8 cellular contexts compared by ENCODE assay signal in genomic region chr4:83235645-83236133, GRCh38. TPM values are rescaled to one million over a fixed set of nuclear protein-coding genes. Genes with fewer than 3 reads are reported as not detected.
A peak's percentile ranks its signal among the peaks of the same experiment; 100 is the strongest.
DNase-seq lines count a peak whose midpoint lies in the region; ATAC-seq lines count a peak whose summit lies in the region.
"Not testable (repeated sequence)": the region's sequence is repeated elsewhere in the genome, so short reads cannot be mapped to it uniquely, and the experiment has no call there.

No MANE protein-coding gene starts in this region.

- peak overlapping the region in 6 of 8 donors; percentile 2 to 76 (median 56) for H3K27ac Mint-ChIP-seq in CD8-positive, alpha-beta memory T cell
- peak overlapping the region; percentile 74 for H3K27ac Mint-ChIP-seq in activated T-helper 17 cell treated with anti-CD3 and anti-CD28 coated beads, Interleukin-2, amount 50 U/mL, for 72 hours
- peak overlapping the region; percentile 15 for H3K27ac Mint-ChIP-seq in stimulated activated effector memory CD8-positive, alpha-beta T cell treated with anti-CD3 and anti-CD28 coated beads, Interleukin-12 subunit alpha, Interleukin-12 subunit beta, amount 100 ng/mL, for 72 hours

- H3K36me3 Mint-ChIP-seq in CD8-positive, alpha-beta memory T cell; stimulated activated effector memory CD8-positive, alpha-beta T cell treated with anti-CD3 and anti-CD28 coated beads, Interleukin-12 subunit alpha, Interleukin-12 subunit beta, amount 100 ng/mL, for 72 hours: not testable (repeated sequence)
- H3K36me3 Mint-ChIP-seq in activated T-helper 17 cell treated with anti-CD3 and anti-CD28 coated beads, Interleukin-2, amount 50 U/mL, for 72 hours (ENCODE audit: low read depth): peaks cover 14% of the 10 kb centered on the region

- H3K9me3 ChIP-seq in CD8-positive, alpha-beta memory T cell (ENCODE audit: low read length): not testable (repeated sequence)

- peaks cover 52% of the 10 kb centered on the region for H3K4me1 ChIP-seq in CD8-positive, alpha-beta memory T cell (ENCODE audit: insufficient read depth, low read length)

- ATAC-seq in GM18858 (IDR thresholded peaks at IDR 0.05; ENCODE audit: unreplicated experiment) (peak; percentile 29), HG02610 (IDR thresholded peaks at IDR 0.05; ENCODE audit: unreplicated experiment) (peak; percentile 34)
- ATAC-seq in activated T-helper 17 cell treated with anti-CD3 and anti-CD28 coated beads, Interleukin-2, amount 50 U/mL, for 72 hours (replicated peaks): peak; percentile 65
- peak; percentile 77 for ATAC-seq in stimulated activated effector memory CD8-positive, alpha-beta T cell treated with anti-CD3 and anti-CD28 coated beads, Interleukin-12 subunit alpha, Interleukin-12 subunit beta, amount 100 ng/mL, for 72 hours

- H3K36me3 ChIP-seq in CD8-positive, alpha-beta memory T cell (ENCODE audit: insufficient read depth, low read length): not testable (repeated sequence)

- H3K27me3 ChIP-seq in CD8-positive, alpha-beta memory T cell (ENCODE audit: insufficient read depth, low read length, poor library complexity, severe bottlenecking): not testable (repeated sequence)

- peak overlapping the region; percentile 8 to 78 (median 66) for H3K4me3 Mint-ChIP-seq in CD8-positive, alpha-beta memory T cell
- peak overlapping the region; percentile 74 for H3K4me3 Mint-ChIP-seq in activated T-helper 17 cell treated with anti-CD3 and anti-CD28 coated beads, Interleukin-2, amount 50 U/mL, for 72 hours
- H3K4me3 Mint-ChIP-seq in stimulated activated effector memory CD8-positive, alpha-beta T cell treated with anti-CD3 and anti-CD28 coated beads, Interleukin-12 subunit alpha, Interleukin-12 subunit beta, amount 100 ng/mL, for 72 hours: peak overlapping the region; percentile 48

- CTCF ChIA-PET in CD8-positive, alpha-beta memory T cell (lab: Charles Lee): interaction anchor here (2.0 kb wide), 1 partner anchor 125 kb away, joined by 7 read pairs; no protein-coding TSS in a partner anchor

- H3K4me3 ChIP-seq in CD8-positive, alpha-beta memory T cell (ENCODE audit: low read length): not testable (repeated sequence)

- H3K9me3 Mint-ChIP-seq in CD8-positive, alpha-beta memory T cell; activated T-helper 17 cell treated with anti-CD3 and anti-CD28 coated beads, Interleukin-2, amount 50 U/mL, for 72 hours; stimulated activated effector memory CD8-positive, alpha-beta T cell treated with anti-CD3 and anti-CD28 coated beads, Interleukin-12 subunit alpha, Interleukin-12 subunit beta, amount 100 ng/mL, for 72 hours: not testable (repeated sequence)

- not testable (repeated sequence) for H3K27me3 Mint-ChIP-seq in CD8-positive, alpha-beta memory T cell
- peaks cover 21% of the 10 kb centered on the region for H3K27me3 Mint-ChIP-seq in activated T-helper 17 cell treated with anti-CD3 and anti-CD28 coated beads, Interleukin-2, amount 50 U/mL, for 72 hours

- peak in 2 of 5 donors; percentile 52 to 65 for DNase-seq in CD8-positive, alpha-beta memory T cell
- DNase-seq in HT-29 (ENCODE audit: low spot score): peak; percentile 33
- DNase-seq in activated CD4-positive, alpha-beta T cell treated with anti-CD3 and anti-CD28 coated beads for 4 hours: peak; percentile 20 to 25
- DNase-seq in central memory CD4-positive, alpha-beta T cell: peak; percentile 68
- DNase-seq in stimulated activated effector memory CD8-positive, alpha-beta T cell treated with anti-CD3 and anti-CD28 coated beads, Interleukin-12 subunit alpha, Interleukin-12 subunit beta, amount 100 ng/mL, for 72 hours (ENCODE audit: low spot score in 2 of 2): not testable (repeated sequence)

- H3K27ac ChIP-seq in CD8-positive, alpha-beta memory T cell (ENCODE audit: low read depth, low read length): not testable (repeated sequence)

- H3K4me1 Mint-ChIP-seq in CD8-positive, alpha-beta memory T cell: peaks cover 59 to 63% (median 59%) of the 10 kb centered on the region in 3 donors
- H3K4me1 Mint-ChIP-seq in activated T-helper 17 cell treated with anti-CD3 and anti-CD28 coated beads, Interleukin-2, amount 50 U/mL, for 72 hours: peaks cover 42% of the 10 kb centered on the region
- H3K4me1 Mint-ChIP-seq in stimulated activated effector memory CD8-positive, alpha-beta T cell treated with anti-CD3 and anti-CD28 coated beads, Interleukin-12 subunit alpha, Interleukin-12 subunit beta, amount 100 ng/mL, for 72 hours: peaks cover 57% of the 10 kb centered on the region

- POLR2A ChIA-PET in CD8-positive, alpha-beta memory T cell (lab: Charles Lee): not testable (repeated sequence)

RNA-seq across cellular contexts. Expression of gene COQ2, which starts 48.9 kb away (rescaled TPM):
- 10 to 100 TPM; 23.6 to 24.3 TPM for total RNA-seq in CD8-positive, alpha-beta memory T cell
- 7.5 TPM for polyA plus RNA-seq in CD8-positive, alpha-beta memory T cell
- 14.6 and 19.3 TPM in 2 replicates for total RNA-seq in HT-29 (2014; rRNA removed; shearing (Covaris generic))
- total RNA-seq in activated T-helper 17 cell treated with anti-CD3 and anti-CD28 coated beads, Interleukin-2, amount 50 U/mL, for 72 hours: 10 to 100 TPM in 1 of 2 donors, 1 to 10 TPM in 1; 7.5 to 12.7 TPM

Comparison
In these comparisons a context has a peak if more than half of its experiments do, and no peak if none do; other contexts are left out.
1. H3K27ac Mint-ChIP-seq: peak in every context shown above with its lines; median percentile 74 in activated T-helper 17 cell treated with anti-CD3 and anti-CD28 coated beads, Interleukin-2, amount 50 U/mL, for 72 hours; 56 in CD8-positive, alpha-beta memory T cell; 15 in stimulated activated effector memory CD8-positive, alpha-beta T cell treated with anti-CD3 and anti-CD28 coated beads, Interleukin-12 subunit alpha, Interleukin-12 subunit beta, amount 100 ng/mL, for 72 hours.